In genomic region chr19:28486934-28487333, GRCh38 we compare ENCODE assay signal across 24 cellular contexts.
"Had no signal": no experiment of that assay in that cellular context is flagged by ENCODE, and none has a peak within 500 bp of the region (broad histone marks: within the 10 kb centered on the region; RNA-seq: fewer than 3 reads in every experiment).

No MANE protein-coding gene starts in this region.

- DNase-seq: activated CD4-positive, alpha-beta memory T cell treated with anti-CD3 and anti-CD28 coated beads, Interleukin-2, amount 10 ng/mL, durations not matched to agents 7 days and 5 days; activated CD4-positive, alpha-beta T cell treated with anti-CD3 and anti-CD28 coated beads for 36 hours; activated CD4-positive, alpha-beta T cell treated with anti-CD3 and anti-CD28 coated beads, Interleukin-2, amount 50 U/mL, for 1 hour; activated gamma-delta T cell; activated naive CD4-positive, alpha-beta T cell treated with anti-CD3 and anti-CD28 coated beads for 36 hours; activated T-cell treated with anti-CD3 and anti-CD28 coated beads for 4 hours; activated T-cell treated with anti-CD3 and anti-CD28 coated beads, Interleukin-2, amount 50 U/mL, for 48 hours; brain microvascular endothelial cell; MG63; NCI-H1105 treated with DMSO at 0.1 percent for 48 hours; NCI-H1436 treated with DMSO at 0.1 percent for 48 hours; NCI-H187; NCI-H2081; NCI-H2171; NCI-H226; NCI-H526; NCI-H82; PC-9; SIG-M5; T-cell; T-helper 2 cell; WERI-Rb-1 had no signal

- H3K4me3 ChIP-seq: cardiac muscle cell, MG63, PC-9 had no signal

- H3K9me3 ChIP-seq: MG63 had no signal

- H3K4me2 ChIP-seq: PC-9 had no signal

- H3K27me3 ChIP-seq: brain microvascular endothelial cell, cardiac muscle cell, MG63 had no signal

- H3K36me3 ChIP-seq: brain microvascular endothelial cell, cardiac muscle cell, MG63, WERI-Rb-1 had no signal

- ATAC-seq: activated CD4-positive, alpha-beta T cell treated with anti-CD3 and anti-CD28 coated beads for 36 hours; activated T-helper 17 cell treated with anti-CD3 and anti-CD28 coated beads, Interleukin-2, amount 50 U/mL, for 72 hours; T-cell had no signal

- H3K27ac ChIP-seq: brain microvascular endothelial cell, cardiac muscle cell, PC-9, WERI-Rb-1 had no signal
